In the genomic region with DNA sequence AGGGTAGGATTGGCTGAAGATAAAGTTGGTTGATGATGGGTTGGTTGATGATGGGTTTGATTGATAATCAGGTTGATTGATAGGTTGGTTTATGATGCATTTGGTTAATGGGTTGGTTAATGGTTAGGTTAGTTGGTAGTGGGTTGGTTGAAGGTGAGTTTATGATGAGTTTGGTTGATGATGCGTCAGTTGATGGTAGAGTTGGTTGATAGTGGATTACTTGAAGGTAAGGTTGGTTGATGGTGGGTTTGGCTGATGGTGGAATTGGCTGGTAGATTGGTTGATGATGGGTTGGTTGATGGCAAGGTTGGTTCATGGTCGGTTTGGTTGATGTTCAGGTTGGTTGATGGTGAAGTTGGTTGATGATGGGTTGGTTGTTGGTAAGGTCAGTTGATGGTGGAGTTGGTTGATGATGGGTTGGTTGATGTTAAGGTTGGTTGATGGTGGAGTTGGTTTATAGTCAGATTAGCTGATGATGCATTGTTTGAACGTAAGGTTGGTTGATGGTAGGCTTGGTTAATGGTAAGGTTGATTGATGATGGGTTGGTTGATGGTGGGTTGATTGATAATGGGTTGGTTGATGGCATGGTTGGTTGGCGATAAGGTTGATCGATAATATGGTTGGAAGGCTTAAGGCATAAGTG, we compare ENCODE assay signal across 30 cellular contexts.
"Had no signal": no experiment of that assay in that cellular context is flagged by ENCODE, and none has a peak within 500 bp of the region (broad histone marks: within the 10 kb centered on the region; RNA-seq: fewer than 3 reads in every experiment).

No MANE protein-coding gene starts in this region.

- H3K4me3 Mint-ChIP-seq: activated CD8-positive, alpha-beta T cell treated with anti-CD3 and anti-CD28 coated beads for 36 hours; activated naive CD4-positive, alpha-beta T cell treated with anti-CD3 and anti-CD28 coated beads, Interleukin-2, amount 50 U/mL, for 24 hours; activated naive CD8-positive, alpha-beta T cell treated with anti-CD3 and anti-CD28 coated beads, Interleukin-2, amount 50 U/mL, for 24 hours; activated T-cell treated with anti-CD3 and anti-CD28 coated beads, Interleukin-2, amount 50 U/mL, for 24 hours; naive thymus-derived CD4-positive, alpha-beta T cell; stimulated activated naive B cell treated with anti-CD40 and anti-IgM and Interleukin-4, amounts not matched to agents 10 μg/mL and 1 μg/mL and 100 μg/mL, for 72 hours; T-helper 17 cell; WTC11 had no signal

- H3K4me1 Mint-ChIP-seq: WTC11 had no signal

- H3K27ac ChIP-seq: breast epithelium, epithelial cell of prostate, esophagus squamous epithelium, pancreas, prostate gland, stomach, tibial artery, upper lobe of right lung had no signal

- ATAC-seq: activated CD8-positive, alpha-beta T cell treated with anti-CD3 and anti-CD28 coated beads for 36 hours; activated naive CD8-positive, alpha-beta T cell treated with anti-CD3 and anti-CD28 coated beads, Interleukin-2, amount 50 U/mL, for 24 hours; left colon; naive thymus-derived CD4-positive, alpha-beta T cell; pancreas; stimulated activated naive B cell treated with anti-CD40 and anti-IgM and Interleukin-4, amounts not matched to agents 10 μg/mL and 1 μg/mL and 100 μg/mL, for 72 hours; T-helper 17 cell; upper lobe of right lung; WTC11 had no signal

- FAIRE-seq: colon, endometrium, kidney, pancreas had no signal

- H3K36me3 ChIP-seq: breast epithelium, esophagus squamous epithelium, pancreas, prostate gland, stomach, tibial artery, upper lobe of right lung had no signal

- H3K9me3 Mint-ChIP-seq: activated CD8-positive, alpha-beta T cell treated with anti-CD3 and anti-CD28 coated beads for 36 hours; activated naive CD4-positive, alpha-beta T cell treated with anti-CD3 and anti-CD28 coated beads, Interleukin-2, amount 50 U/mL, for 24 hours; activated naive CD8-positive, alpha-beta T cell treated with anti-CD3 and anti-CD28 coated beads, Interleukin-2, amount 50 U/mL, for 24 hours; activated T-cell treated with anti-CD3 and anti-CD28 coated beads, Interleukin-2, amount 50 U/mL, for 24 hours; WTC11 had no signal

- H3K27me3 ChIP-seq: pancreas, tibial artery, upper lobe of right lung had no signal

- H3K27ac Mint-ChIP-seq: activated CD8-positive, alpha-beta T cell treated with anti-CD3 and anti-CD28 coated beads for 36 hours; activated naive CD4-positive, alpha-beta T cell treated with anti-CD3 and anti-CD28 coated beads, Interleukin-2, amount 50 U/mL, for 24 hours; activated naive CD8-positive, alpha-beta T cell treated with anti-CD3 and anti-CD28 coated beads, Interleukin-2, amount 50 U/mL, for 24 hours; activated T-cell treated with anti-CD3 and anti-CD28 coated beads, Interleukin-2, amount 50 U/mL, for 24 hours; naive thymus-derived CD4-positive, alpha-beta T cell; stimulated activated naive B cell treated with anti-CD40 and anti-IgM and Interleukin-4, amounts not matched to agents 10 μg/mL and 1 μg/mL and 100 μg/mL, for 72 hours; T-helper 17 cell; WTC11 had no signal

- H3K4me3 ChIP-seq: breast epithelium, esophagus squamous epithelium, pancreas, prostate gland, stomach, tibial artery, upper lobe of right lung had no signal

- H3K27me3 Mint-ChIP-seq: activated naive CD4-positive, alpha-beta T cell treated with anti-CD3 and anti-CD28 coated beads, Interleukin-2, amount 50 U/mL, for 24 hours had no signal

- DNase-seq: activated CD4-positive, alpha-beta T cell treated with anti-CD3 and anti-CD28 coated beads for 1 hour; activated CD4-positive, alpha-beta T cell treated with anti-CD3 and anti-CD28 coated beads, Interleukin-2, amount 50 U/mL, for 1 hour; activated CD8-positive, alpha-beta T cell treated with anti-CD3 and anti-CD28 coated beads for 36 hours; activated naive CD8-positive, alpha-beta T cell treated with anti-CD3 and anti-CD28 coated beads, Interleukin-2, amount 50 U/mL, for 24 hours; amygdala; effector CD8-positive, alpha-beta T cell; esophagus squamous epithelium; foreskin melanocyte; kidney; midbrain; naive thymus-derived CD4-positive, alpha-beta T cell; retina; stimulated activated CD4-positive, alpha-beta T cell treated with anti-CD3 and anti-CD28 coated beads, Interleukin-15, amount 100 ng/mL, for 24 hours; stimulated activated CD4-positive, alpha-beta T cell treated with anti-CD3 and anti-CD28 coated beads, Interleukin-2, amount 100 ng/mL, for 24 hours; stimulated activated naive B cell treated with anti-CD40 and anti-IgM and Interleukin-4, amounts not matched to agents 10 μg/mL and 1 μg/mL and 100 μg/mL, for 72 hours; T1000 had no signal

- H3K9me3 ChIP-seq: breast epithelium, esophagus squamous epithelium, pancreas, prostate gland, stomach, tibial artery, upper lobe of right lung had no signal

- H3K4me1 ChIP-seq: breast epithelium, pancreas, prostate gland had no signal

- H3K36me3 Mint-ChIP-seq: activated naive CD4-positive, alpha-beta T cell treated with anti-CD3 and anti-CD28 coated beads, Interleukin-2, amount 50 U/mL, for 24 hours; naive thymus-derived CD4-positive, alpha-beta T cell; stimulated activated naive B cell treated with anti-CD40 and anti-IgM and Interleukin-4, amounts not matched to agents 10 μg/mL and 1 μg/mL and 100 μg/mL, for 72 hours; WTC11 had no signal
